In genomic region chr1:15123298-15123697, GRCh38 we compare ENCODE assay signal across 23 cellular contexts. TPM values are rescaled to one million over a fixed set of nuclear protein-coding genes. Genes with fewer than 3 reads are reported as not detected.
DNase-seq lines count a peak whose midpoint lies in the region; ATAC-seq and TF ChIP-seq lines count a peak whose summit lies in the region.
"Had no signal": no experiment of that assay in that cellular context is flagged by ENCODE, and none has a peak within 500 bp of the region (broad histone marks: within the 10 kb centered on the region; RNA-seq: fewer than 3 reads in every experiment).

No MANE protein-coding gene starts in this region.

- H3K4me1 Mint-ChIP-seq in Calu3 (ENCODE audit: low read depth, unreplicated experiment): no peaks in the 10 kb centered on the region
- H3K4me1 Mint-ChIP-seq: T-helper 17 cell had no signal

- H3K27me3 Mint-ChIP-seq in Calu3 (ENCODE audit: unreplicated experiment): no peaks in the 10 kb centered on the region

- H3K9me3 Mint-ChIP-seq in Calu3 (ENCODE audit: low read depth, unreplicated experiment): no peaks in the 10 kb centered on the region
- H3K9me3 Mint-ChIP-seq: CD4-positive, alpha-beta T cell had no signal

- H3K36me3 Mint-ChIP-seq in Calu3 (ENCODE audit: insufficient read depth, unreplicated experiment): no peaks in the 10 kb centered on the region

- intact Hi-C loops in Calu3 (cut with micrococcal nuclease; ENCODE audit: unreplicated experiment): no loop called here
- intact Hi-C loops in left ventricle myocardium superior (cut with micrococcal nuclease): no loop called here

- no peak overlapping the region for H3K4me3 ChIP-seq in WERI-Rb-1 (ENCODE audit: low read depth, low read length)
- H3K4me3 ChIP-seq: BLaER1 treated with 17β-estradiol and CSF1 and Interleukin-3, amounts not matched to agents 10 nM and 100 nM; PC-9; SJCRH30 had no signal

- CTCF ChIA-PET in Calu3 (lab: Charles Lee): interaction anchor here (0.6 to 0.7 kb wide), 2 partner anchors 138 to 175 kb away, joined by 3 to 5 read pairs; no protein-coding TSS in a partner anchor

- no TSS peak for BruUV-seq in Calu3 (replicated peaks; lab: Mats Ljungman, UMichigan)

- no peak overlapping the region for H3K27ac Mint-ChIP-seq in Calu3 (ENCODE audit: unreplicated experiment)
- H3K27ac Mint-ChIP-seq: CD4-positive, alpha-beta T cell; T-helper 17 cell had no signal

- H3K27ac ChIP-seq in WERI-Rb-1: peak overlapping the region; percentile 28
- H3K27ac ChIP-seq: BLaER1 treated with 17β-estradiol and CSF1 and Interleukin-3, amounts not matched to agents 10 nM and 100 nM; PC-9; SJCRH30 had no signal

- TF ChIP-seq CTCF in WERI-Rb-1 (IDR thresholded peaks at IDR 0.05; ENCODE audit: low read depth, low read length) (no peak), Calu3 (IDR thresholded peaks at IDR 0.05; ENCODE audit: unreplicated experiment) (no peak)

- peak; percentile 68 for DNase-seq in COR-L47 (lab: John Stamatoyannopoulos, UW)
- peak; percentile 42 for DNase-seq in NCI-H1417 treated with DMSO at 0.1 percent for 48 hours (lab: John Stamatoyannopoulos, UW)
- DNase-seq in NCI-H748 (lab: John Stamatoyannopoulos, UW; ENCODE audit: unreplicated experiment): peak; percentile 45
- peak; percentile 64 for DNase-seq in WERI-Rb-1
- DNase-seq in Calu3: no peak
- DNase-seq in left ventricle myocardium superior: no peak
- no peak for DNase-seq in DMS79 (lab: John Stamatoyannopoulos, UW)
- DNase-seq: AML-193; Caco-2; CD4-positive, alpha-beta T cell; DMS153; NCI-H1092 treated with DMSO at 0.1 percent for 48 hours; NCI-H1694; NCI-H2029 treated with DMSO at 0.1 percent for 48 hours; NCI-H2171; NCI-H526; PC-9; SJCRH30; T-helper 17 cell had no signal

- no peak for ATAC-seq in left ventricle myocardium superior
- ATAC-seq: HCT116, Right ventricle myocardium inferior, SK-N-SH treated with all-trans-retinoic acid at 6 μM for 48 hours, T-helper 17 cell had no signal

- H3K36me3 ChIP-seq in WERI-Rb-1: no peaks in the 10 kb centered on the region
- H3K36me3 ChIP-seq: BLaER1 treated with 17β-estradiol and CSF1 and Interleukin-3, amounts not matched to agents 10 nM and 100 nM; SJCRH30 had no signal

- H3K9me3 ChIP-seq in WERI-Rb-1 (ENCODE audit: severe bottlenecking): no peaks in the 10 kb centered on the region
- H3K9me3 ChIP-seq: BLaER1 treated with 17β-estradiol and CSF1 and Interleukin-3, amounts not matched to agents 10 nM and 100 nM; Caco-2; SJCRH30 had no signal

- no peaks in the 10 kb centered on the region for H3K27me3 ChIP-seq in WERI-Rb-1 (ENCODE audit: insufficient read depth, low read depth, severe bottlenecking)
- H3K27me3 ChIP-seq: BLaER1 treated with 17β-estradiol and CSF1 and Interleukin-3, amounts not matched to agents 10 nM and 100 nM; SJCRH30 had no signal

- no peak overlapping the region for H3K4me3 Mint-ChIP-seq in Calu3 (ENCODE audit: low read depth, unreplicated experiment)
- H3K4me3 Mint-ChIP-seq: CD4-positive, alpha-beta T cell; T-helper 17 cell had no signal

RNA-seq across cellular contexts. Expression of gene TMEM51, which starts 30.2 kb away (rescaled TPM):
- 43.6 and 47.6 TPM in 2 replicates for total RNA-seq in Calu3 (2022)
- total RNA-seq in left ventricle myocardium superior: 4.9 TPM
- total RNA-seq: CD4-positive, alpha-beta T cell; T-helper 17 cell had no signal

Comparison
In these comparisons a context has a peak if more than half of its experiments do, and no peak if none do; other contexts are left out.
1. DNase-seq: peak in COR-L47 (single experiment), NCI-H1417 treated with DMSO at 0.1 percent for 48 hours (single experiment), NCI-H748 (single experiment) and WERI-Rb-1 (single experiment); none in Calu3 (single experiment), left ventricle myocardium superior (single experiment) and DMS79 (single experiment).